Comparison of ENCODE assay signal across 8 cellular contexts in the genomic region with DNA sequence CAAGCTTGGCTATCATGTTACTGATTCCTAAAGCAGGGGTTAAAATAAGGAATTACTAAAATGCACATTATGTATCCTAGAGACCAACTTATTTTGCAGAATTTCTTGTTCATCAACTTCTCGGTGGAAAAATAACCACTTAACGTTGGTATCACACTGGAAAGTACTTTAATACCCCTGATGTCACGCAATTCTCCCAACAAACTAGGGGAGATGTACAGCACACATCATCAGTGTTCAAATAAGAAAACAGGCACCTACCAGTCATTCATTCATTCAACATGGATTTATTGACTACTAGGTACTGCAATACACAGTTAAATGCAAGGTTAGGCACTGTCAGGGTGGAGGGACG. TPM values are rescaled to one million over a fixed set of nuclear protein-coding genes. Genes with fewer than 3 reads are reported as not detected.
A peak's percentile ranks its signal among the peaks of the same experiment; 100 is the strongest.
DNase-seq lines count a peak whose midpoint lies in the region; ATAC-seq and TF ChIP-seq lines count a peak whose summit lies in the region.

No MANE protein-coding gene starts in this region.

- peak overlapping the region; percentile 69 for H3K4me3 ChIP-seq in H7 (ENCODE audit: insufficient read depth, low read depth, low read length)
- peak overlapping the region; percentile 83 for H3K4me3 ChIP-seq in right cardiac atrium (ENCODE audit: low read length)
- peak overlapping the region; percentile 57 to 79 (median 67) for H3K4me3 ChIP-seq in skin epidermis

- peak overlapping the region; percentile 99 for H3K27ac Mint-ChIP-seq in activated B cell treated with CpG ODN at 0.5 μM for 24 hours

- no peaks in the 10 kb centered on the region for H3K4me1 ChIP-seq in right cardiac atrium (ENCODE audit: control insufficient read depth, insufficient read depth, low read length)

- peaks cover 32% of the 10 kb centered on the region for H3K36me3 ChIP-seq in H7 (replicated peaks; ENCODE audit: control insufficient read depth, insufficient read depth, low read length)

- no peaks in the 10 kb centered on the region for H3K27me3 ChIP-seq in H7 (ENCODE audit: control insufficient read depth, insufficient read depth, low read length)
- H3K27me3 ChIP-seq in right cardiac atrium (ENCODE audit: control insufficient read depth, insufficient read depth) = no peaks in the 10 kb centered on the region

- intact Hi-C loops in activated B cell treated with CpG ODN at 0.5 μM for 24 hours (cut with micrococcal nuclease) = loop anchor here (1.0 to 5.0 kb wide), 4 partner anchors 13 to 107 kb away; a partner anchor contains a TSS
- intact Hi-C loops in right cardiac atrium (cut with DNase I) = no loop called here

- H3K4me1 Mint-ChIP-seq in activated B cell treated with CpG ODN at 0.5 μM for 24 hours = peaks cover 33% of the 10 kb centered on the region

- no peaks in the 10 kb centered on the region for H3K9me3 Mint-ChIP-seq in activated B cell treated with CpG ODN at 0.5 μM for 24 hours

- no peak for DNase-seq in H7
- DNase-seq in activated B cell treated with CpG ODN at 0.5 μM for 24 hours = no peak
- DNase-seq in right cardiac atrium = no peak
- DNase-seq in NK-92 (lab: John Stamatoyannopoulos, UW; ENCODE audit: unreplicated experiment) = no peak

- H3K27ac ChIP-seq in right cardiac atrium (ENCODE audit: low read length) = no peak overlapping the region
- H3K27ac ChIP-seq in skin epidermis = peak overlapping the region; percentile 69 to 96 (median 88)

- H3K36me3 Mint-ChIP-seq in activated B cell treated with CpG ODN at 0.5 μM for 24 hours (ENCODE audit: low read depth) = peaks cover 49% of the 10 kb centered on the region

- WGBS in right cardiac atrium = 8% methylated on average over 4 of the region's 4 CpGs

- ATAC-seq in activated B cell treated with CpG ODN at 0.5 μM for 24 hours (ENCODE audit: low read depth) (no peak), right cardiac atrium (no peak), GM21529 (IDR thresholded peaks at IDR 0.05; ENCODE audit: unreplicated experiment) (no peak), GM19397 (IDR thresholded peaks at IDR 0.05; ENCODE audit: unreplicated experiment) (no peak), HG03439 (IDR thresholded peaks at IDR 0.05; ENCODE audit: unreplicated experiment) (no peak)

- no peak for TF ChIP-seq CTCF in activated B cell treated with CpG ODN at 0.5 μM for 24 hours (IDR thresholded peaks at IDR 0.05)

- POLR2A ChIA-PET in activated B cell treated with CpG ODN at 0.5 μM for 24 hours (lab: Charles Lee) = no interaction called here

- H3K27me3 Mint-ChIP-seq in activated B cell treated with CpG ODN at 0.5 μM for 24 hours = no peaks in the 10 kb centered on the region

- H3K4me3 Mint-ChIP-seq in activated B cell treated with CpG ODN at 0.5 μM for 24 hours = peak overlapping the region; percentile 99

- CTCF ChIA-PET in activated B cell treated with CpG ODN at 0.5 μM for 24 hours (lab: Charles Lee) = interaction anchor here (1.4 to 1.9 kb wide), 2 partner anchors 10 to 132 kb away, joined by 5 to 9 read pairs; no protein-coding TSS in a partner anchor

- no peaks in the 10 kb centered on the region for H3K9me3 ChIP-seq in right cardiac atrium (ENCODE audit: control insufficient read depth, low read length)

RNA-seq across cellular contexts. Expression of a gene that starts 0.6 kb away (rescaled TPM):
- total RNA-seq in H7 (2014; rRNA removed; shearing (Covaris generic)) = 12.2 and 15.9 TPM in 2 replicates
- total RNA-seq in activated B cell treated with CpG ODN at 0.5 μM for 24 hours (37.3 and 42.5 TPM in 2 replicates), right cardiac atrium (10 to 100 TPM; 21.9 to 25.7 (median 24.3) TPM)
- polyA plus RNA-seq in right cardiac atrium = 13.2 TPM

RNA-seq across cellular contexts. Expression of a gene that starts 30.5 kb away (rescaled TPM):
- 0.07 and 0.15 TPM in 2 replicates for total RNA-seq in H7 (2014; rRNA removed; shearing (Covaris generic))
- total RNA-seq in activated B cell treated with CpG ODN at 0.5 μM for 24 hours (0.24 and 0.40 TPM in 2 replicates), right cardiac atrium (1 to 10 TPM in 1 of 4 donors, under 1 TPM in 3; 0.79 to 1.5 (median 0.90) TPM)
- polyA plus RNA-seq in right cardiac atrium = 0.81 TPM

RNA-seq across cellular contexts. Expression of a gene that starts 50.1 kb away (rescaled TPM):
- not detected in 2 replicates for total RNA-seq in H7 (2014; rRNA removed; shearing (Covaris generic))
- total RNA-seq in activated B cell treated with CpG ODN at 0.5 μM for 24 hours = not detected in 2 replicates
- not detected for total RNA-seq in right cardiac atrium
- polyA plus RNA-seq in right cardiac atrium = not detected

RNA-seq across cellular contexts. Expression of a gene that starts 56.6 kb away (rescaled TPM):
- total RNA-seq in H7 (2014; rRNA removed; shearing (Covaris generic)) = 0.35 and 0.85 TPM in 2 replicates
- total RNA-seq in activated B cell treated with CpG ODN at 0.5 μM for 24 hours = not detected in 2 replicates
- not detected for total RNA-seq in right cardiac atrium
- polyA plus RNA-seq in right cardiac atrium = not detected
